ENCODE assay signal across 8 cellular contexts in genomic region chr16:2149630-2150417, GRCh38. TPM values are rescaled to one million over a fixed set of nuclear protein-coding genes. Genes with fewer than 3 reads are reported as not detected.
DNase-seq lines count a peak whose midpoint lies in the region; ATAC-seq, FAIRE-seq and TF ChIP-seq lines count a peak whose summit lies in the region.

No MANE protein-coding gene starts in this region.

- H3K4me1 ChIP-seq in ES-I3 (ENCODE audit: insufficient read depth, low read length), result peaks cover 7% of the 10 kb centered on the region; the same call in 1 of the 2 replicates
- no peaks in the 10 kb centered on the region for H3K4me1 ChIP-seq in Loucy (ENCODE audit: insufficient read depth, low read length, poor library complexity, severe bottlenecking)
- H3K4me1 ChIP-seq in pancreas, result peaks cover 23 to 30% (median 25%) of the 10 kb centered on the region in 3 donors

- peak overlapping the region; percentile 78 to 92 (median 80) for H3K27ac ChIP-seq in pancreas

- H3K27me3 Mint-ChIP-seq in brain, result no peaks in the 10 kb centered on the region

- intact Hi-C loops in pancreas (cut with DNase I), result no loop called here

- H2AFZ ChIP-seq in Loucy (ENCODE audit: low read length), result no peak overlapping the region

- peak overlapping the region in 1 of 5 experiments; percentile 93 for H3K27ac Mint-ChIP-seq in brain

- H3K36me3 Mint-ChIP-seq in brain, result peaks cover 10% of the 10 kb centered on the region

- H3K79me2 ChIP-seq in Loucy (ENCODE audit: insufficient read depth, low read length), result peaks cover 37% of the 10 kb centered on the region

- no peak for ATAC-seq in pancreas
- ATAC-seq in GM19328 (IDR thresholded peaks at IDR 0.05; ENCODE audit: unreplicated experiment), result no peak
- ATAC-seq in GM21360 (IDR thresholded peaks at IDR 0.05; ENCODE audit: unreplicated experiment), result no peak

- H3F3A ChIP-seq in Loucy (ENCODE audit: low read depth), result no peaks in the 10 kb centered on the region

- DNase-seq in pancreas (peak in 3 of 6 donors; percentile 36 to 85 (median 51)), NCI-H1930 (lab: John Stamatoyannopoulos, UW) (no peak), ureter (ENCODE audit: low spot score) (no peak)

- H4K20me1 ChIP-seq in Loucy (ENCODE audit: insufficient read depth, low read length, poor library complexity, severe bottlenecking), result peaks cover 45% of the 10 kb centered on the region

- H3K4me3 ChIP-seq in Loucy (ENCODE audit: low read length, poor library complexity, severe bottlenecking), result peak overlapping the region; percentile 56
- peak overlapping the region in 3 of 4 donors; percentile 55 to 73 (median 71) for H3K4me3 ChIP-seq in pancreas

- peak overlapping the region; percentile 58 for H3K4me2 ChIP-seq in Loucy (ENCODE audit: low read depth, low read length, poor library complexity, severe bottlenecking)

- no peaks in the 10 kb centered on the region for H3K9me3 Mint-ChIP-seq in brain

- 32 to 33% methylated on average over 24 of the region's 24 CpGs for WGBS in pancreas, 2 donors

- FAIRE-seq in pancreas (lab: Jason Lieb, UNC), result no peak

- no peaks in the 10 kb centered on the region for H3K9me2 ChIP-seq in Loucy (replicated peaks; ENCODE audit: low read depth, low read length)

- H3K9me3 ChIP-seq in ES-I3 (ENCODE audit: control insufficient read depth, insufficient read depth, low read length) (no peaks in the 10 kb centered on the region), Loucy (ENCODE audit: insufficient read depth, low read depth, low read length) (no peaks in the 10 kb centered on the region), pancreas (no peaks in the 10 kb centered on the region)

- no peak for TF ChIP-seq CTCF in Loucy (conservative IDR thresholded peaks at IDR 0.05; ENCODE audit: low read length)
- no peak for TF ChIP-seq CTCF in brain (conservative IDR thresholded peaks at IDR 0.05)
- no peak for TF ChIP-seq CTCF in pancreas (IDR thresholded peaks at IDR 0.05)

- H3K4me1 Mint-ChIP-seq in brain, result peaks cover 60% of the 10 kb centered on the region

- peaks cover 8% of the 10 kb centered on the region; the same call in 1 of the 2 replicates for H3K36me3 ChIP-seq in ES-I3 (ENCODE audit: insufficient read depth, low read length)
- H3K36me3 ChIP-seq in Loucy (ENCODE audit: insufficient read depth, low read length), result no peaks in the 10 kb centered on the region
- no peaks in the 10 kb centered on the region for H3K36me3 ChIP-seq in pancreas

- H3K9ac ChIP-seq in ES-I3 (ENCODE audit: low read depth, low read length), result peak overlapping the region; percentile 62
- no peak overlapping the region for H3K9ac ChIP-seq in Loucy (ENCODE audit: low read depth, low read length, poor library complexity, severe bottlenecking)

- peaks cover 2% of the 10 kb centered on the region for H3K27me3 ChIP-seq in Loucy (ENCODE audit: insufficient read depth, low read length, poor library complexity, severe bottlenecking)
- H3K27me3 ChIP-seq in pancreas, result no peaks in the 10 kb centered on the region

- H3K4me3 Mint-ChIP-seq in brain, result peak overlapping the region; percentile 59 to 78 (median 71)

RNA-seq across cellular contexts. Expression of gene RAB26, which starts 1.4 kb away (rescaled TPM):
- polyA plus RNA-seq in brain (ENCODE audit: insufficient read depth, low read depth, low replicate concordance) (13.7 TPM), pancreas (100 to 1,000 TPM; 161 to 255 TPM)
- total RNA-seq in pancreas (10 to 100 TPM; 19.2 to 36.8 (median 28.4) TPM), ureter (0.83 TPM)

RNA-seq across cellular contexts. Expression of gene TRAF7, which starts 5.8 kb away (rescaled TPM):
- polyA plus RNA-seq in brain (ENCODE audit: insufficient read depth, low read depth, low replicate concordance), result 89.5 TPM
- 10 to 100 TPM; 25.3 to 45.1 (median 40.8) TPM for total RNA-seq in pancreas
- polyA plus RNA-seq in pancreas, result 10 to 100 TPM; 24.5 to 30.1 TPM
- total RNA-seq in ureter, result 76.2 TPM

RNA-seq across cellular contexts. Expression of gene PKD1, which starts 14.1 kb away (rescaled TPM):
- polyA plus RNA-seq in brain (ENCODE audit: insufficient read depth, low read depth, low replicate concordance), result 32.3 TPM
- total RNA-seq in pancreas, result 10 to 100 TPM; 29.8 to 50.5 (median 39.5) TPM
- polyA plus RNA-seq in pancreas, result 100 to 1,000 TPM in 1 of 2 donors, 10 to 100 TPM in 1; 68.6 to 127 TPM
- 165 TPM for total RNA-seq in ureter

RNA-seq across cellular contexts. Expression of gene CASKIN1, which starts 46.6 kb away (rescaled TPM):
- polyA plus RNA-seq in brain (ENCODE audit: insufficient read depth, low read depth, low replicate concordance) (17.2 TPM), pancreas (1 to 10 TPM; 1.5 to 2.1 TPM)
- total RNA-seq in pancreas (1 to 10 TPM in 2 of 6 donors, under 1 TPM in 4; 0.61 to 1.7 (median 0.81) TPM), ureter (0.05 TPM)

RNA-seq across cellular contexts. Expression of gene MLST8, which starts 55.4 kb away (rescaled TPM):
- polyA plus RNA-seq in brain (ENCODE audit: insufficient read depth, low read depth, low replicate concordance) (131 TPM), pancreas (10 to 100 TPM; 59.3 to 62.8 TPM)
- total RNA-seq in pancreas (10 to 100 TPM; 16.6 to 27.0 (median 19.1) TPM), ureter (37.0 TPM)

Comparison
In these comparisons a context has a peak if more than half of its experiments do, and no peak if none do; other contexts are left out.
1. RNA of gene RAB26, which starts 1.4 kb away (total RNA-seq): 19.2 to 36.8 TPM in pancreas; 0.83 TPM in ureter (single experiment); every median in the first group is over 10 times any median in the second.